Comparison of ENCODE assay signal across 12 cellular contexts in genomic region chr1:24283326-24284155, GRCh38. TPM values are rescaled to one million over a fixed set of nuclear protein-coding genes. Genes with fewer than 3 reads are reported as not detected.
A peak's percentile ranks its signal among the peaks of the same experiment; 100 is the strongest.
DNase-seq lines count a peak whose midpoint lies in the region; ATAC-seq, FAIRE-seq and TF ChIP-seq lines count a peak whose summit lies in the region.
"Had no signal": no experiment of that assay in that cellular context is flagged by ENCODE, and none has a peak within 500 bp of the region (broad histone marks: within the 10 kb centered on the region; RNA-seq: fewer than 3 reads in every experiment).

No MANE protein-coding gene starts in this region.

- peak; percentile 86 for DNase-seq in A172 (ENCODE audit: low spot score)
- peak; percentile 58 for DNase-seq in HPDE6-E6E7 (ENCODE audit: extremely low spot score)
- DNase-seq in astrocyte (ENCODE audit: low read depth): peak; percentile 83
- DNase-seq in glomerular endothelial cell (ENCODE audit: extremely low read depth, low read depth, low spot score): peak; percentile 64
- DNase-seq in NCI-H69 (lab: John Stamatoyannopoulos, UW): no peak
- DNase-seq in stimulated activated CD4-positive, alpha-beta T cell treated with anti-CD3 and anti-CD28 coated beads, Interleukin-4, amount 100 ng/mL, for 4 hours: no peak
- DNase-seq in stimulated activated naive CD8-positive, alpha-beta T cell treated with anti-CD3 and anti-CD28 coated beads, Interleukin-15, amount 100 ng/mL, for 72 hours: no peak
- DNase-seq: activated T-cell treated with anti-CD3 and anti-CD28 coated beads, Interleukin-2, amount 50 U/mL, for 4 hours had no signal

- H3K79me2 ChIP-seq in astrocyte (ENCODE audit: insufficient read depth, low read length): no peaks in the 10 kb centered on the region

- peaks cover 4% of the 10 kb centered on the region for H3K4me1 Mint-ChIP-seq in astrocyte (ENCODE audit: low read depth, unreplicated experiment)
- no peaks in the 10 kb centered on the region for H3K4me1 Mint-ChIP-seq in stimulated activated naive CD8-positive, alpha-beta T cell treated with anti-CD3 and anti-CD28 coated beads, Interleukin-15, amount 100 ng/mL, for 72 hours

- H3K9me3 Mint-ChIP-seq in astrocyte (ENCODE audit: unreplicated experiment): no peaks in the 10 kb centered on the region
- no peaks in the 10 kb centered on the region for H3K9me3 Mint-ChIP-seq in stimulated activated naive CD8-positive, alpha-beta T cell treated with anti-CD3 and anti-CD28 coated beads, Interleukin-15, amount 100 ng/mL, for 72 hours
- H3K9me3 Mint-ChIP-seq: activated T-cell treated with anti-CD3 and anti-CD28 coated beads, Interleukin-2, amount 50 U/mL, for 4 hours had no signal

- H3K9me3 ChIP-seq in astrocyte (ENCODE audit: insufficient read depth, low read depth, low read length): no peaks in the 10 kb centered on the region
- H3K9me3 ChIP-seq: BLaER1, MG63 had no signal

- no peak for ATAC-seq in GM21515 (IDR thresholded peaks at IDR 0.05; ENCODE audit: unreplicated experiment)
- ATAC-seq in stimulated activated naive CD8-positive, alpha-beta T cell treated with anti-CD3 and anti-CD28 coated beads, Interleukin-15, amount 100 ng/mL, for 72 hours: no peak
- ATAC-seq: activated T-cell treated with anti-CD3 and anti-CD28 coated beads, Interleukin-2, amount 50 U/mL, for 4 hours had no signal

- no peak for TF ChIP-seq CTCF in astrocyte (IDR thresholded peaks at IDR 0.05; ENCODE audit: insufficient read depth, low read depth, low read length)

- no peak overlapping the region for H2AFZ ChIP-seq in astrocyte (ENCODE audit: low read depth, low read length)

- no peaks in the 10 kb centered on the region for H3K36me3 ChIP-seq in astrocyte (ENCODE audit: insufficient read depth, low read length)
- H3K36me3 ChIP-seq: BLaER1, MG63 had no signal

- H3K27me3 Mint-ChIP-seq in astrocyte (ENCODE audit: low read depth, unreplicated experiment): peaks cover 19% of the 10 kb centered on the region
- H3K27me3 Mint-ChIP-seq in stimulated activated naive CD8-positive, alpha-beta T cell treated with anti-CD3 and anti-CD28 coated beads, Interleukin-15, amount 100 ng/mL, for 72 hours: peaks cover 14% of the 10 kb centered on the region

- H3K27ac ChIP-seq in astrocyte (ENCODE audit: low read depth, low read length): peak overlapping the region; percentile 2
- H3K27ac ChIP-seq: BLaER1 had no signal

- peak; percentile 73 for FAIRE-seq in astrocyte (lab: Jason Lieb, UNC)
- FAIRE-seq: colon had no signal

- H3K9ac ChIP-seq in astrocyte (ENCODE audit: low read length): no peak overlapping the region
- H3K9ac ChIP-seq: BLaER1 had no signal

- peaks cover 18% of the 10 kb centered on the region for H3K27me3 ChIP-seq in astrocyte (ENCODE audit: insufficient read depth, low read length)
- H3K27me3 ChIP-seq: MG63 had no signal

- peaks cover 4% of the 10 kb centered on the region for H4K20me1 ChIP-seq in astrocyte (ENCODE audit: insufficient read depth, low read length)
- H4K20me1 ChIP-seq: BLaER1 had no signal

- no peak overlapping the region for H3K4me3 ChIP-seq in astrocyte (ENCODE audit: insufficient read depth, low read depth, low read length)
- H3K4me3 ChIP-seq: BLaER1, MG63 had no signal

- H3K27ac Mint-ChIP-seq in astrocyte (ENCODE audit: unreplicated experiment): no peak overlapping the region
- H3K27ac Mint-ChIP-seq in stimulated activated naive CD8-positive, alpha-beta T cell treated with anti-CD3 and anti-CD28 coated beads, Interleukin-15, amount 100 ng/mL, for 72 hours: peak overlapping the region in 1 of 2 donors; percentile 76

- H3K4me1 ChIP-seq in astrocyte (ENCODE audit: insufficient read depth, low read length): peaks cover 11% of the 10 kb centered on the region
- H3K4me1 ChIP-seq: BLaER1 had no signal

- H3K36me3 Mint-ChIP-seq in astrocyte (ENCODE audit: low read depth, unreplicated experiment): no peaks in the 10 kb centered on the region

- H3K4me2 ChIP-seq in astrocyte (ENCODE audit: low read length): peak overlapping the region; percentile 36
- H3K4me2 ChIP-seq: BLaER1 had no signal

- H3K4me3 Mint-ChIP-seq in astrocyte (ENCODE audit: unreplicated experiment): no peak overlapping the region
- H3K4me3 Mint-ChIP-seq in stimulated activated naive CD8-positive, alpha-beta T cell treated with anti-CD3 and anti-CD28 coated beads, Interleukin-15, amount 100 ng/mL, for 72 hours: no peak overlapping the region
- H3K4me3 Mint-ChIP-seq: activated T-cell treated with anti-CD3 and anti-CD28 coated beads, Interleukin-2, amount 50 U/mL, for 4 hours had no signal

RNA-seq across cellular contexts. Expression of gene GRHL3, which starts 35.6 kb away (rescaled TPM):
- 0.10 TPM in 1 of 2 replicates, not detected in the other for total RNA-seq in A172 (2014; rRNA removed; shearing (Covaris generic))
- 2.6 and 6.9 TPM in 2 replicates for total RNA-seq in astrocyte
- total RNA-seq in glomerular endothelial cell: 0.63 TPM in 1 of 2 replicates, not detected in the other
- total RNA-seq: activated T-cell treated with anti-CD3 and anti-CD28 coated beads, Interleukin-2, amount 50 U/mL, for 4 hours had no signal

Comparison
In these comparisons a context has a peak if more than half of its experiments do, and no peak if none do; other contexts are left out.
1. DNase-seq: peak in A172 (single experiment), HPDE6-E6E7 (single experiment), astrocyte (single experiment) and glomerular endothelial cell (single experiment); none in NCI-H69 (single experiment), stimulated activated CD4-positive, alpha-beta T cell treated with anti-CD3 and anti-CD28 coated beads, Interleukin-4, amount 100 ng/mL, for 4 hours (0 of 2) and stimulated activated naive CD8-positive, alpha-beta T cell treated with anti-CD3 and anti-CD28 coated beads, Interleukin-15, amount 100 ng/mL, for 72 hours (0 of 2).